8 cellular contexts compared by ENCODE assay signal in genomic region chr16:28414530-28414929, GRCh38. TPM values are rescaled to one million over a fixed set of nuclear protein-coding genes. Genes with fewer than 3 reads are reported as not detected.
"Had no signal": no experiment of that assay in that cellular context is flagged by ENCODE, and none has a peak within 500 bp of the region (broad histone marks: within the 10 kb centered on the region; RNA-seq: fewer than 3 reads in every experiment).

No MANE protein-coding gene starts in this region.

RNA-seq across cellular contexts. Expression of gene NPIPB7, which starts 57.6 kb away (rescaled TPM):
- total RNA-seq: activated T-cell treated with anti-CD3 and anti-CD28 coated beads, Interleukin-2, amount 50 U/mL, for 4 hours; ascending aorta; body of pancreas; bronchial epithelial cell; MCF 10A; PC-9; RPMI7951; SJSA1 had no signal
